ENCODE assay signal across 31 cellular contexts in genomic region chr2:178173657-178174056, GRCh38.
"Had no signal": no experiment of that assay in that cellular context is flagged by ENCODE, and none has a peak within 500 bp of the region (broad histone marks: within the 10 kb centered on the region; RNA-seq: fewer than 3 reads in every experiment).

No MANE protein-coding gene starts in this region.

- H3K4me3 ChIP-seq: body of pancreas, esophagus muscularis mucosa, gastrocnemius medialis, heart left ventricle had no signal

- H3K4me1 ChIP-seq: body of pancreas, esophagus muscularis mucosa, gastrocnemius medialis, heart left ventricle had no signal

- FAIRE-seq: colon had no signal

- H3K9me3 ChIP-seq: body of pancreas, esophagus muscularis mucosa, gastrocnemius medialis, heart left ventricle had no signal

- H3K27ac Mint-ChIP-seq: activated CD4-positive, alpha-beta memory T cell treated with anti-CD3 and anti-CD28 coated beads for 36 hours; activated CD4-positive, alpha-beta T cell treated with anti-CD3 and anti-CD28 coated beads for 36 hours; activated CD4-positive, alpha-beta T cell treated with anti-CD3 and anti-CD28 coated beads, Interleukin-2, amount 10 ng/mL, durations not matched to agents 24 days and 14 days; activated CD8-positive, alpha-beta memory T cell treated with anti-CD3 and anti-CD28 coated beads, Interleukin-2, amount 10 ng/mL, durations not matched to agents 7 days and 5 days; activated CD8-positive, alpha-beta T cell treated with anti-CD3 and anti-CD28 coated beads, Interleukin-2, amount 10 ng/mL, durations not matched to agents 7 days and 5 days; activated naive CD8-positive, alpha-beta T cell; activated T-helper 17 cell treated with anti-CD3 and anti-CD28 coated beads, Interleukin-2, amount 50 U/mL, for 72 hours; effector memory CD8-positive, alpha-beta T cell had no signal

- ATAC-seq: activated CD4-positive, alpha-beta T cell treated with anti-CD3 and anti-CD28 coated beads for 36 hours; activated CD8-positive, alpha-beta memory T cell treated with anti-CD3 and anti-CD28 coated beads, Interleukin-2, amount 10 ng/mL, durations not matched to agents 7 days and 5 days; activated CD8-positive, alpha-beta T cell treated with anti-CD3 and anti-CD28 coated beads, Interleukin-2, amount 10 ng/mL, durations not matched to agents 7 days and 5 days; activated T-helper 17 cell treated with anti-CD3 and anti-CD28 coated beads, Interleukin-2, amount 50 U/mL, for 72 hours; body of pancreas; effector memory CD8-positive, alpha-beta T cell; foreskin keratinocyte; gastrocnemius medialis; heart left ventricle had no signal

- H3K4me1 Mint-ChIP-seq: activated CD4-positive, alpha-beta T cell treated with anti-CD3 and anti-CD28 coated beads for 36 hours; activated CD4-positive, alpha-beta T cell treated with anti-CD3 and anti-CD28 coated beads, Interleukin-2, amount 10 ng/mL, durations not matched to agents 24 days and 14 days; activated CD8-positive, alpha-beta memory T cell treated with anti-CD3 and anti-CD28 coated beads, Interleukin-2, amount 10 ng/mL, durations not matched to agents 7 days and 5 days; activated T-helper 17 cell treated with anti-CD3 and anti-CD28 coated beads, Interleukin-2, amount 50 U/mL, for 72 hours had no signal

- H3K27me3 ChIP-seq: body of pancreas, esophagus muscularis mucosa, foreskin keratinocyte, gastrocnemius medialis had no signal

- H3K36me3 Mint-ChIP-seq: activated CD4-positive, alpha-beta memory T cell treated with anti-CD3 and anti-CD28 coated beads for 36 hours; activated CD8-positive, alpha-beta memory T cell treated with anti-CD3 and anti-CD28 coated beads, Interleukin-2, amount 10 ng/mL, durations not matched to agents 7 days and 5 days; activated naive CD8-positive, alpha-beta T cell had no signal

- H3K4me3 Mint-ChIP-seq: activated CD4-positive, alpha-beta memory T cell treated with anti-CD3 and anti-CD28 coated beads for 36 hours; activated CD4-positive, alpha-beta T cell treated with anti-CD3 and anti-CD28 coated beads for 36 hours; activated CD4-positive, alpha-beta T cell treated with anti-CD3 and anti-CD28 coated beads, Interleukin-2, amount 10 ng/mL, durations not matched to agents 24 days and 14 days; activated CD8-positive, alpha-beta memory T cell treated with anti-CD3 and anti-CD28 coated beads, Interleukin-2, amount 10 ng/mL, durations not matched to agents 7 days and 5 days; activated CD8-positive, alpha-beta T cell treated with anti-CD3 and anti-CD28 coated beads, Interleukin-2, amount 10 ng/mL, durations not matched to agents 7 days and 5 days; activated naive CD8-positive, alpha-beta T cell; activated T-helper 17 cell treated with anti-CD3 and anti-CD28 coated beads, Interleukin-2, amount 50 U/mL, for 72 hours; effector memory CD8-positive, alpha-beta T cell had no signal

- H3K9me3 Mint-ChIP-seq: activated CD4-positive, alpha-beta memory T cell treated with anti-CD3 and anti-CD28 coated beads for 36 hours; activated CD4-positive, alpha-beta T cell treated with anti-CD3 and anti-CD28 coated beads, Interleukin-2, amount 10 ng/mL, durations not matched to agents 24 days and 14 days; activated T-helper 17 cell treated with anti-CD3 and anti-CD28 coated beads, Interleukin-2, amount 50 U/mL, for 72 hours; effector memory CD8-positive, alpha-beta T cell had no signal

- H3K36me3 ChIP-seq: esophagus muscularis mucosa, gastrocnemius medialis, heart left ventricle had no signal

- H3K27ac ChIP-seq: body of pancreas, esophagus muscularis mucosa, foreskin keratinocyte, gastrocnemius medialis, heart left ventricle had no signal

- DNase-seq: activated CD4-positive, alpha-beta memory T cell treated with anti-CD3 and anti-CD28 coated beads for 36 hours; activated CD4-positive, alpha-beta T cell treated with anti-CD3 and anti-CD28 coated beads for 36 hours; activated CD4-positive, alpha-beta T cell treated with anti-CD3 and anti-CD28 coated beads, Interleukin-2, amount 10 ng/mL, durations not matched to agents 24 days and 14 days; activated CD4-positive, CD25-positive, alpha-beta regulatory T cell; activated CD4-positive, CD25-positive, alpha-beta regulatory T cell treated with anti-CD3 and anti-CD28 coated beads, Interleukin-2, amount 50 U/mL, for 72 hours; activated CD8-positive, alpha-beta memory T cell treated with anti-CD3 and anti-CD28 coated beads, Interleukin-2, amount 10 ng/mL, durations not matched to agents 7 days and 5 days; activated CD8-positive, alpha-beta memory T cell treated with anti-CD3 and anti-CD28 coated beads, Interleukin-2, amount 50 U/mL, for 4 hours; activated CD8-positive, alpha-beta T cell treated with anti-CD3 and anti-CD28 coated beads, Interleukin-2, amount 10 ng/mL, durations not matched to agents 7 days and 5 days; activated effector memory CD4-positive, alpha-beta T cell treated with Interleukin-2 at 50 U/mL for 16 hours; activated gamma-delta T cell treated with Interleukin-2 at 50 U/mL for 16 hours; activated naive CD4-positive, alpha-beta T cell treated with anti-CD3 and anti-CD28 coated beads, Interleukin-2, amount 50 U/mL, for 16 hours; activated naive CD4-positive, alpha-beta T cell treated with Interleukin-2 at 50 U/mL for 16 hours; activated T-cell treated with anti-CD3 and anti-CD28 coated beads, Interleukin-2, amount 50 U/mL, for 1 hour; amniotic stem cell; anterior cingulate cortex; body of pancreas; caudate nucleus; cortex of kidney; dermis blood vessel endothelial cell; effector CD4-positive, alpha-beta T cell; effector memory CD8-positive, alpha-beta T cell; erythroblast; foreskin keratinocyte; gastrocnemius medialis; glutamatergic neuron; heart left ventricle; T-helper 2 cell had no signal
